2 cellular contexts compared by ENCODE assay signal in genomic region chr19:17542793-17543582, GRCh38.
A peak's percentile ranks its signal among the peaks of the same experiment; 100 is the strongest.
TF ChIP-seq lines count a peak whose summit lies in the region.

No MANE protein-coding gene starts in this region.

TF ChIP-seq in HEK293, 187 proteins besides CTCF, POLR2A, EP300 and RAD21:
- no peak for TF ChIP-seq ZNF280C (tag by site-specific recombination; IDR thresholded peaks at IDR 0.05)
- no peak for TF ChIP-seq ZNF211 (tag by site-specific recombination; IDR thresholded peaks at IDR 0.05; ENCODE audit: low read depth)
- TF ChIP-seq PRDM1 (tag by site-specific recombination; IDR thresholded peaks at IDR 0.05) = no peak
- TF ChIP-seq HOXD13 (CRISPR knock-in tag; IDR thresholded peaks at IDR 0.05; ENCODE audit: borderline replicate concordance) = no peak
- TF ChIP-seq PRDM4 (tag by site-specific recombination; IDR thresholded peaks at IDR 0.05) = no peak
- peak; percentile 61; the same call in 1 of the 2 replicates for TF ChIP-seq ZNF280D (tag by site-specific recombination; IDR thresholded peaks at IDR 0.05)
- no peak for TF ChIP-seq ZNF423 (tag by site-specific recombination; IDR thresholded peaks at IDR 0.05)
- TF ChIP-seq ZNF48 (tag by site-specific recombination; IDR thresholded peaks at IDR 0.05) = no peak
- TF ChIP-seq ZBTB44 (tag by site-specific recombination; IDR thresholded peaks at IDR 0.05) = no peak
- TF ChIP-seq ZNF16 (tag by site-specific recombination; IDR thresholded peaks at IDR 0.05; ENCODE audit: low read depth) = peak; percentile 81; the same call in 1 of the 2 replicates

TF ChIP-seq in K562, 482 proteins besides CTCF, POLR2A, EP300 and RAD21 (continued from another document):
- TF ChIP-seq MBD1 (CRISPR knock-in tag; IDR thresholded peaks at IDR 0.05) = no peak
- TF ChIP-seq HMG20B (CRISPR knock-in tag; IDR thresholded peaks at IDR 0.05) = no peak
- TF ChIP-seq NFATC3 (IDR thresholded peaks at IDR 0.05) = no peak
- TF ChIP-seq DLX4 (CRISPR knock-in tag; IDR thresholded peaks at IDR 0.05) = no peak
- TF ChIP-seq CHD1 (IDR thresholded peaks at IDR 0.05; ENCODE audit: low read length) = no peak
- no peak for TF ChIP-seq RAD51 (IDR thresholded peaks at IDR 0.05; ENCODE audit: borderline replicate concordance, low read depth)
- TF ChIP-seq RBM25 (IDR thresholded peaks at IDR 0.05; ENCODE audit: low read depth, low read length, severe bottlenecking) = peak; percentile 70
- no peak for TF ChIP-seq MAFK (IDR thresholded peaks at IDR 0.05; ENCODE audit: low read length)
